29 cellular contexts compared by ENCODE assay signal in genomic region chrX:27463187-27463586, GRCh38. TPM values are rescaled to one million over a fixed set of nuclear protein-coding genes. Genes with fewer than 3 reads are reported as not detected.
"Had no signal": no experiment of that assay in that cellular context is flagged by ENCODE, and none has a peak within 500 bp of the region (broad histone marks: within the 10 kb centered on the region; RNA-seq: fewer than 3 reads in every experiment).

PPP4R3C (minus strand) TSS chrX:27463341; CDS start chrX:27463296, 45 bp downstream.

- H3K36me3 ChIP-seq: gastrocnemius medialis, heart right ventricle, ovary, right atrium auricular region, sigmoid colon, thoracic aorta had no signal

- DNase-seq: effector CD4-positive, alpha-beta T cell; endodermal cell; gastrocnemius medialis; heart right ventricle; hypothalamus; kidney glomerular epithelial cell; natural killer cell; nucleus accumbens; ovary; sigmoid colon; stimulated activated CD4-positive, alpha-beta T cell treated with anti-CD3 and anti-CD28 coated beads, Interleukin-2, amount 100 ng/mL, for 24 hours; stimulated activated CD4-positive, alpha-beta T cell treated with anti-CD3 and anti-CD28 coated beads, Interleukin-4, amount 100 ng/mL, for 4 hours; stimulated activated naive B cell treated with anti-CD40 and anti-IgM and Interleukin-4, amounts not matched to agents 10 μg/mL and 1 μg/mL and 100 μg/mL, for 72 hours; stimulated activated naive CD8-positive, alpha-beta T cell treated with anti-CD3 and anti-CD28 coated beads, Interleukin-15, amount 100 ng/mL, for 72 hours had no signal

- H3K27ac ChIP-seq: coronary artery, gastrocnemius medialis, heart right ventricle, ovary, right atrium auricular region, sigmoid colon, skin epidermis, thoracic aorta had no signal

- H3K9me3 ChIP-seq: gastrocnemius medialis, ovary, right atrium auricular region, sigmoid colon, thoracic aorta had no signal

- H3K4me1 ChIP-seq: gastrocnemius medialis, heart right ventricle, right atrium auricular region, sigmoid colon had no signal

- H3K4me3 ChIP-seq: coronary artery, gastrocnemius medialis, heart right ventricle, ovary, right atrium auricular region, sigmoid colon, skin epidermis, thoracic aorta had no signal

- ATAC-seq: gastrocnemius medialis; heart right ventricle; natural killer cell; stimulated activated naive B cell treated with anti-CD40 and anti-IgM and Interleukin-4, amounts not matched to agents 10 μg/mL and 1 μg/mL and 100 μg/mL, for 72 hours; stimulated activated naive CD8-positive, alpha-beta T cell treated with anti-CD3 and anti-CD28 coated beads, Interleukin-15, amount 100 ng/mL, for 72 hours had no signal

- H3K27me3 ChIP-seq: gastrocnemius medialis, heart right ventricle, ovary, right atrium auricular region, sigmoid colon had no signal

RNA-seq across cellular contexts. Expression of gene PPP4R3C, which starts in this region (rescaled TPM):
- total RNA-seq: dermis microvascular lymphatic vessel endothelial cell, endodermal cell, endothelial cell of umbilical vein, fibroblast of lung, gastrocnemius medialis, heart right ventricle, liver, lung microvascular endothelial cell, mucosa of gallbladder, myocyte, natural killer cell, neural crest cell, ovary, posterior vena cava, right atrium auricular region, sigmoid colon, subcutaneous adipose tissue, thoracic aorta had no signal
- polyA plus RNA-seq: endothelial cell of umbilical vein, esophagus, fibroblast of lung, heart right ventricle, liver, ovary, sigmoid colon had no signal
